In genomic region chr18:22005191-22005824, GRCh38 we compare ENCODE assay signal across 23 cellular contexts.
DNase-seq lines count a peak whose midpoint lies in the region; ATAC-seq and TF ChIP-seq lines count a peak whose summit lies in the region.
"Had no signal": no experiment of that assay in that cellular context is flagged by ENCODE, and none has a peak within 500 bp of the region (broad histone marks: within the 10 kb centered on the region; RNA-seq: fewer than 3 reads in every experiment).

No MANE protein-coding gene starts in this region.

- peak overlapping the region; percentile 55 for H3K27ac Mint-ChIP-seq in mesothelial cell of epicardium
- no peak overlapping the region for H3K27ac Mint-ChIP-seq in activated CD8-positive, alpha-beta T cell treated with anti-CD3 and anti-CD28 coated beads for 36 hours
- H3K27ac Mint-ChIP-seq: activated CD4-positive, alpha-beta T cell treated with anti-CD3 and anti-CD28 coated beads, Interleukin-2, amount 10 ng/mL, durations not matched to agents 24 days and 14 days; stimulated activated naive CD8-positive, alpha-beta T cell treated with anti-CD3 and anti-CD28 coated beads, Interleukin-15, Interleukin-2, amounts not matched to agents 100 ng/mL and 50 ng/mL, for 24 hours had no signal

- 21 to 57% methylated on average over 4 of the region's 4 CpGs for WGBS in body of pancreas, 2 donors
- 51 to 52% methylated on average over 4 of the region's 4 CpGs for WGBS in testis, 2 donors

- H3K9me3 Mint-ChIP-seq in mesothelial cell of epicardium, result peaks cover 12% of the 10 kb centered on the region
- peaks cover 6% of the 10 kb centered on the region for H3K9me3 Mint-ChIP-seq in activated CD8-positive, alpha-beta T cell treated with anti-CD3 and anti-CD28 coated beads for 36 hours

- TF ChIP-seq POLR2A in body of pancreas (IDR thresholded peaks at IDR 0.05), result no peak
- TF ChIP-seq POLR2A in testis (IDR thresholded peaks at IDR 0.05), result no peak

- no peaks in the 10 kb centered on the region for H3K36me3 ChIP-seq in body of pancreas (replicated peaks in 1 of 2; ENCODE audit: insufficient read depth in 1 of 2, low read depth in 2 of 2)
- H3K36me3 ChIP-seq in testis (ENCODE audit: low read depth, missing control alignments), result no peaks in the 10 kb centered on the region
- H3K36me3 ChIP-seq: brain microvascular endothelial cell had no signal

- H3K27ac ChIP-seq in body of pancreas (peak overlapping the region in 3 of 4 donors; percentile 59 to 70 (median 61)), testis (no peak overlapping the region)
- H3K27ac ChIP-seq: brain microvascular endothelial cell had no signal

- H3K4me1 ChIP-seq in body of pancreas, result peaks cover 28% of the 10 kb centered on the region
- no peaks in the 10 kb centered on the region for H3K4me1 ChIP-seq in testis

- H3K36me3 Mint-ChIP-seq in mesothelial cell of epicardium, result no peaks in the 10 kb centered on the region
- H3K36me3 Mint-ChIP-seq in activated CD8-positive, alpha-beta T cell treated with anti-CD3 and anti-CD28 coated beads for 36 hours (ENCODE audit: low read depth), result no peaks in the 10 kb centered on the region

- no peaks in the 10 kb centered on the region for H3K27me3 ChIP-seq in body of pancreas
- H3K27me3 ChIP-seq in testis, result no peaks in the 10 kb centered on the region
- H3K27me3 ChIP-seq: brain microvascular endothelial cell had no signal

- H3K27me3 Mint-ChIP-seq in mesothelial cell of epicardium (ENCODE audit: low read depth), result no peaks in the 10 kb centered on the region
- no peaks in the 10 kb centered on the region for H3K27me3 Mint-ChIP-seq in activated CD8-positive, alpha-beta T cell treated with anti-CD3 and anti-CD28 coated beads for 36 hours
- H3K27me3 Mint-ChIP-seq: activated CD4-positive, alpha-beta T cell treated with anti-CD3 and anti-CD28 coated beads, Interleukin-2, amount 10 ng/mL, durations not matched to agents 24 days and 14 days; stimulated activated naive CD8-positive, alpha-beta T cell treated with anti-CD3 and anti-CD28 coated beads, Interleukin-15, Interleukin-2, amounts not matched to agents 100 ng/mL and 50 ng/mL, for 24 hours had no signal

- H3K4me1 Mint-ChIP-seq in mesothelial cell of epicardium, result peaks cover 14% of the 10 kb centered on the region
- no peaks in the 10 kb centered on the region for H3K4me1 Mint-ChIP-seq in activated CD8-positive, alpha-beta T cell treated with anti-CD3 and anti-CD28 coated beads for 36 hours (ENCODE audit: low read depth)
- H3K4me1 Mint-ChIP-seq: activated CD4-positive, alpha-beta T cell treated with anti-CD3 and anti-CD28 coated beads, Interleukin-2, amount 10 ng/mL, durations not matched to agents 24 days and 14 days had no signal

- ATAC-seq in body of pancreas (no peak), HG02678 (IDR thresholded peaks at IDR 0.05; ENCODE audit: unreplicated experiment) (no peak)
- no peak for ATAC-seq in activated CD8-positive, alpha-beta T cell treated with anti-CD3 and anti-CD28 coated beads for 36 hours

- TF ChIP-seq CTCF in body of pancreas (IDR thresholded peaks at IDR 0.05), result no peak
- TF ChIP-seq CTCF in mesothelial cell of epicardium (IDR thresholded peaks at IDR 0.05; ENCODE audit: unreplicated experiment), result no peak
- TF ChIP-seq CTCF in testis (IDR thresholded peaks at IDR 0.05), result no peak
- TF ChIP-seq CTCF in activated CD8-positive, alpha-beta T cell treated with anti-CD3 and anti-CD28 coated beads for 36 hours (IDR thresholded peaks at IDR 0.05), result no peak

- no peaks in the 10 kb centered on the region for H3K9me3 ChIP-seq in body of pancreas
- no peaks in the 10 kb centered on the region for H3K9me3 ChIP-seq in testis

- POLR2A ChIA-PET in HEK293T (lab: Yijun Ruan, JAX), result no interaction called here
- POLR2A ChIA-PET in activated CD8-positive, alpha-beta T cell treated with anti-CD3 and anti-CD28 coated beads for 36 hours (lab: Charles Lee), result no interaction called here

- intact Hi-C loops in body of pancreas (cut with DNase I), result no loop called here
- intact Hi-C loops in testis (cut with DNase I; ENCODE audit: low total_unique reads), result no loop called here
- intact Hi-C loops in activated CD8-positive, alpha-beta T cell treated with anti-CD3 and anti-CD28 coated beads for 36 hours (cut with micrococcal nuclease), result no loop called here

- DNase-seq in HEK293T (ENCODE audit: extremely low spot score), result no peak
- no peak for DNase-seq in body of pancreas
- no peak for DNase-seq in mesothelial cell of epicardium (ENCODE audit: low spot score in 2 of 2, unreplicated experiment in 2 of 2)
- peak; percentile 48 for DNase-seq in testis
- DNase-seq in activated CD8-positive, alpha-beta T cell treated with anti-CD3 and anti-CD28 coated beads for 36 hours, result no peak
- DNase-seq in HuH-7 (ENCODE audit: low spot score), result no peak
- DNase-seq: activated CD4-positive, alpha-beta T cell treated with anti-CD3 and anti-CD28 coated beads, Interleukin-2, amount 10 ng/mL, durations not matched to agents 24 days and 14 days; activated naive CD4-positive, alpha-beta T cell treated with Interleukin-2 at 50 U/mL for 16 hours; brain microvascular endothelial cell; Calu3; dermis blood vessel endothelial cell; GOT3; MM.1S; NCI-H1694; NCI-H2227 treated with DMSO at 0.1 percent for 48 hours; NCI-H774; OCI-M1; SIG-M5; stimulated activated CD4-positive, alpha-beta T cell treated with anti-CD3 and anti-CD28 coated beads, Interleukin-1b, Interleukin-23, amount 100 ng/mL, for 48 hours; T-helper 1 cell; trophoblast cell had no signal

- H3K4me3 ChIP-seq in body of pancreas (no peak overlapping the region), testis (no peak overlapping the region)

- CTCF ChIA-PET in HEK293T (lab: Yijun Ruan, JAX), result no interaction called here
- CTCF ChIA-PET in activated CD8-positive, alpha-beta T cell treated with anti-CD3 and anti-CD28 coated beads for 36 hours (lab: Charles Lee), result interaction anchor here (1.8 kb wide), 1 partner anchor 8 kb away, joined by 8 read pairs; no protein-coding TSS in a partner anchor

- no peak overlapping the region for H3K4me3 Mint-ChIP-seq in mesothelial cell of epicardium
- no peak overlapping the region for H3K4me3 Mint-ChIP-seq in activated CD8-positive, alpha-beta T cell treated with anti-CD3 and anti-CD28 coated beads for 36 hours
- H3K4me3 Mint-ChIP-seq: activated CD4-positive, alpha-beta T cell treated with anti-CD3 and anti-CD28 coated beads, Interleukin-2, amount 10 ng/mL, durations not matched to agents 24 days and 14 days; stimulated activated naive CD8-positive, alpha-beta T cell treated with anti-CD3 and anti-CD28 coated beads, Interleukin-15, Interleukin-2, amounts not matched to agents 100 ng/mL and 50 ng/mL, for 24 hours had no signal

TF ChIP-seq in HEK293T, 16 proteins besides CTCF, POLR2A, EP300 and RAD21:
- no peak for TF ChIP-seq HDGF (IDR thresholded peaks at IDR 0.05; ENCODE audit: borderline replicate concordance)
- TF ChIP-seq PKNOX1 (IDR thresholded peaks at IDR 0.05), result peak; percentile 69

Comparison
In these comparisons a context has a peak if more than half of its experiments do, and no peak if none do; other contexts are left out.
1. H3K27ac ChIP-seq: peak in body of pancreas (3 of 4); none in testis (0 of 2).